Comparison of ENCODE assay signal across 25 cellular contexts in genomic region chr1:219726480-219727272, GRCh38.
"Had no signal": no experiment of that assay in that cellular context is flagged by ENCODE, and none has a peak within 500 bp of the region (broad histone marks: within the 10 kb centered on the region; RNA-seq: fewer than 3 reads in every experiment).

No MANE protein-coding gene starts in this region.

- H3K4me2 ChIP-seq: hepatocyte had no signal

- H3K36me3 ChIP-seq: left ventricle myocardium inferior, pancreas, prostate gland, sigmoid colon, spleen, suprapubic skin, thoracic aorta, tibial artery, upper lobe of right lung had no signal

- H3K27me3 ChIP-seq: hepatocyte, pancreas, sigmoid colon, spleen, suprapubic skin, tibial artery, upper lobe of right lung had no signal

- H3K27ac ChIP-seq: hepatocyte, left ventricle myocardium inferior, pancreas, prostate gland, sigmoid colon, spleen, suprapubic skin, thoracic aorta, tibial artery, upper lobe of right lung had no signal

- H3K9me3 ChIP-seq: pancreas, prostate gland had no signal

- H3K4me3 ChIP-seq: hepatocyte, left ventricle myocardium inferior, lung, mucosa of descending colon, pancreas, prostate gland, sigmoid colon, spleen, suprapubic skin, thoracic aorta, tibial artery, upper lobe of right lung had no signal

- DNase-seq: islet precursor cell; left ventricle myocardium inferior; midbrain; mucosa of descending colon; naive thymus-derived CD4-positive, alpha-beta T cell; nucleus accumbens; pancreas; posterior cingulate gyrus; retina; right cardiac atrium; sigmoid colon; small intestine; spleen; stimulated activated CD4-positive, alpha-beta T cell treated with anti-CD3 and anti-CD28 coated beads, Interleukin-4, amount 100 ng/mL, for 24 hours; stimulated activated naive CD4-positive, alpha-beta T cell; tibial artery; trophoblast cell; upper lobe of right lung had no signal

- H2AFZ ChIP-seq: hepatocyte had no signal

- FAIRE-seq: pancreas, small intestine, urothelium cell line had no signal

- ATAC-seq: mucosa of descending colon; naive thymus-derived CD4-positive, alpha-beta T cell; pancreas; right cardiac atrium; stimulated activated effector memory CD8-positive, alpha-beta T cell treated with anti-CD3 and anti-CD28 coated beads, Interleukin-12 subunit alpha, Interleukin-12 subunit beta, amount 100 ng/mL, for 72 hours; upper lobe of right lung had no signal

- H3K79me2 ChIP-seq: hepatocyte had no signal

- H3K4me1 ChIP-seq: left ventricle myocardium inferior, pancreas, prostate gland, sigmoid colon, spleen, suprapubic skin, tibial artery, upper lobe of right lung had no signal
